1 cellular context compared by ENCODE assay signal in the genomic region with DNA sequence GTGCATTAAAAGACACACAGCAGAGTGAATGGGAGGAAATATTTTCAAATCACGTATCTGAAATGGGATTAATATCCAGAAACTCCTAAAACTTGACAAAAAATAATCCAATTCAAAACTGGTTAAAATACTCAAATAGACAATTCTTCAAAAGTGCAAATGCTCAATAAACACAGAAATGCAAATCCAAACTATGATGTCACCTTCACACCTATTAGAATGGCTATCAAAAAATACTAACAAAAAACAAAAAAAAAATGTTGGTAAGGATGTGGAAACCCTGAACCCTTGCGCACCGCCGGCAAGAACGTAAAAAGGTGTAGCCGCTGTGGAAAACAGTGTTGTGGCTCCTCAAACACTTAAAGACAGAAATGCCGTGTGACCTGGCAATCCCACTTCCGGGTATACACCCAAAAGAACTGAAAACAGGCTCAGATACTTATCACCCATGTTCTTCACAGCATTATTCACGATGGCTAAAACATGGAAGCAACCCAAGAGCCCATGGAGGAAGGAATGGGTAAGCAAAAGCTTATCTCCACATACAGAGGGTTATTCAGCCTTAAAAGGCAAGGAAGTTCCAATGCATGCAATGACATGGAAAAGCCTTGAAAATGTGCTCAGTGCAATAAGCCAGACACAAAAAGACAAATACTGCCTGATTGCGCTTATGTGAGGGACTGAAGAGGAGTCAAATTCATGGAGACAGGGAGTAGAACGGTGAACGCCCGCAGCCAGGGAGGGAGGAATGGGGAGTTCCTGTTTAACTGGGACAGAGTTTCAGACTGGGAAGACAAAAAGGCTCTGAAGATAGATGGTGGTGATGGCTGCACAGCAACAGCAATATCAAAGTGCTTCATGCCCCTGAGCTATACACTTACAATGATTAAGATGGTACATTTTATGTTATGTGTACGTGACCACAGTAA.
TF ChIP-seq lines count a peak whose summit lies in the region.

No MANE protein-coding gene starts in this region.

TF ChIP-seq in K562, 482 proteins besides CTCF, POLR2A, EP300 and RAD21 (continued from another document and continues in another):
- TF ChIP-seq, protein P1, sequence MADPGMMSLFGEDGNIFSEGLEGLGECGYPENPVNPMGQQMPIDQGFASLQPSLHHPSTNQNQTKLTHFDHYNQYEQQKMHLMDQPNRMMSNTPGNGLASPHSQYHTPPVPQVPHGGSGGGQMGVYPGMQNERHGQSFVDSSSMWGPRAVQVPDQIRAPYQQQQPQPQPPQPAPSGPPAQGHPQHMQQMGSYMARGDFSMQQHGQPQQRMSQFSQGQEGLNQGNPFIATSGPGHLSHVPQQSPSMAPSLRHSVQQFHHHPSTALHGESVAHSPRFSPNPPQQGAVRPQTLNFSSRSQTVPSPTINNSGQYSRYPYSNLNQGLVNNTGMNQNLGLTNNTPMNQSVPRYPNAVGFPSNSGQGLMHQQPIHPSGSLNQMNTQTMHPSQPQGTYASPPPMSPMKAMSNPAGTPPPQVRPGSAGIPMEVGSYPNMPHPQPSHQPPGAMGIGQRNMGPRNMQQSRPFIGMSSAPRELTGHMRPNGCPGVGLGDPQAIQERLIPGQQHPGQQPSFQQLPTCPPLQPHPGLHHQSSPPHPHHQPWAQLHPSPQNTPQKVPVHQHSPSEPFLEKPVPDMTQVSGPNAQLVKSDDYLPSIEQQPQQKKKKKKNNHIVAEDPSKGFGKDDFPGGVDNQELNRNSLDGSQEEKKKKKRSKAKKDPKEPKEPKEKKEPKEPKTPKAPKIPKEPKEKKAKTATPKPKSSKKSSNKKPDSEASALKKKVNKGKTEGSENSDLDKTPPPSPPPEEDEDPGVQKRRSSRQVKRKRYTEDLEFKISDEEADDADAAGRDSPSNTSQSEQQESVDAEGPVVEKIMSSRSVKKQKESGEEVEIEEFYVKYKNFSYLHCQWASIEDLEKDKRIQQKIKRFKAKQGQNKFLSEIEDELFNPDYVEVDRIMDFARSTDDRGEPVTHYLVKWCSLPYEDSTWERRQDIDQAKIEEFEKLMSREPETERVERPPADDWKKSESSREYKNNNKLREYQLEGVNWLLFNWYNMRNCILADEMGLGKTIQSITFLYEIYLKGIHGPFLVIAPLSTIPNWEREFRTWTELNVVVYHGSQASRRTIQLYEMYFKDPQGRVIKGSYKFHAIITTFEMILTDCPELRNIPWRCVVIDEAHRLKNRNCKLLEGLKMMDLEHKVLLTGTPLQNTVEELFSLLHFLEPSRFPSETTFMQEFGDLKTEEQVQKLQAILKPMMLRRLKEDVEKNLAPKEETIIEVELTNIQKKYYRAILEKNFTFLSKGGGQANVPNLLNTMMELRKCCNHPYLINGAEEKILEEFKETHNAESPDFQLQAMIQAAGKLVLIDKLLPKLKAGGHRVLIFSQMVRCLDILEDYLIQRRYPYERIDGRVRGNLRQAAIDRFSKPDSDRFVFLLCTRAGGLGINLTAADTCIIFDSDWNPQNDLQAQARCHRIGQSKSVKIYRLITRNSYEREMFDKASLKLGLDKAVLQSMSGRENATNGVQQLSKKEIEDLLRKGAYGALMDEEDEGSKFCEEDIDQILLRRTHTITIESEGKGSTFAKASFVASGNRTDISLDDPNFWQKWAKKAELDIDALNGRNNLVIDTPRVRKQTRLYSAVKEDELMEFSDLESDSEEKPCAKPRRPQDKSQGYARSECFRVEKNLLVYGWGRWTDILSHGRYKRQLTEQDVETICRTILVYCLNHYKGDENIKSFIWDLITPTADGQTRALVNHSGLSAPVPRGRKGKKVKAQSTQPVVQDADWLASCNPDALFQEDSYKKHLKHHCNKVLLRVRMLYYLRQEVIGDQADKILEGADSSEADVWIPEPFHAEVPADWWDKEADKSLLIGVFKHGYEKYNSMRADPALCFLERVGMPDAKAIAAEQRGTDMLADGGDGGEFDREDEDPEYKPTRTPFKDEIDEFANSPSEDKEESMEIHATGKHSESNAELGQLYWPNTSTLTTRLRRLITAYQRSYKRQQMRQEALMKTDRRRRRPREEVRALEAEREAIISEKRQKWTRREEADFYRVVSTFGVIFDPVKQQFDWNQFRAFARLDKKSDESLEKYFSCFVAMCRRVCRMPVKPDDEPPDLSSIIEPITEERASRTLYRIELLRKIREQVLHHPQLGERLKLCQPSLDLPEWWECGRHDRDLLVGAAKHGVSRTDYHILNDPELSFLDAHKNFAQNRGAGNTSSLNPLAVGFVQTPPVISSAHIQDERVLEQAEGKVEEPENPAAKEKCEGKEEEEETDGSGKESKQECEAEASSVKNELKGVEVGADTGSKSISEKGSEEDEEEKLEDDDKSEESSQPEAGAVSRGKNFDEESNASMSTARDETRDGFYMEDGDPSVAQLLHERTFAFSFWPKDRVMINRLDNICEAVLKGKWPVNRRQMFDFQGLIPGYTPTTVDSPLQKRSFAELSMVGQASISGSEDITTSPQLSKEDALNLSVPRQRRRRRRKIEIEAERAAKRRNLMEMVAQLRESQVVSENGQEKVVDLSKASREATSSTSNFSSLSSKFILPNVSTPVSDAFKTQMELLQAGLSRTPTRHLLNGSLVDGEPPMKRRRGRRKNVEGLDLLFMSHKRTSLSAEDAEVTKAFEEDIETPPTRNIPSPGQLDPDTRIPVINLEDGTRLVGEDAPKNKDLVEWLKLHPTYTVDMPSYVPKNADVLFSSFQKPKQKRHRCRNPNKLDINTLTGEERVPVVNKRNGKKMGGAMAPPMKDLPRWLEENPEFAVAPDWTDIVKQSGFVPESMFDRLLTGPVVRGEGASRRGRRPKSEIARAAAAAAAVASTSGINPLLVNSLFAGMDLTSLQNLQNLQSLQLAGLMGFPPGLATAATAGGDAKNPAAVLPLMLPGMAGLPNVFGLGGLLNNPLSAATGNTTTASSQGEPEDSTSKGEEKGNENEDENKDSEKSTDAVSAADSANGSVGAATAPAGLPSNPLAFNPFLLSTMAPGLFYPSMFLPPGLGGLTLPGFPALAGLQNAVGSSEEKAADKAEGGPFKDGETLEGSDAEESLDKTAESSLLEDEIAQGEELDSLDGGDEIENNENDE (IDR thresholded peaks at IDR 0.05; ENCODE audit: low read depth, low read length): no peak
- 0 out of 2 replicates have a peak, but pooled peaks have one; percentile 11 for TF ChIP-seq SMARCA5 (IDR thresholded peaks at IDR 0.05)
- TF ChIP-seq, protein P2, sequence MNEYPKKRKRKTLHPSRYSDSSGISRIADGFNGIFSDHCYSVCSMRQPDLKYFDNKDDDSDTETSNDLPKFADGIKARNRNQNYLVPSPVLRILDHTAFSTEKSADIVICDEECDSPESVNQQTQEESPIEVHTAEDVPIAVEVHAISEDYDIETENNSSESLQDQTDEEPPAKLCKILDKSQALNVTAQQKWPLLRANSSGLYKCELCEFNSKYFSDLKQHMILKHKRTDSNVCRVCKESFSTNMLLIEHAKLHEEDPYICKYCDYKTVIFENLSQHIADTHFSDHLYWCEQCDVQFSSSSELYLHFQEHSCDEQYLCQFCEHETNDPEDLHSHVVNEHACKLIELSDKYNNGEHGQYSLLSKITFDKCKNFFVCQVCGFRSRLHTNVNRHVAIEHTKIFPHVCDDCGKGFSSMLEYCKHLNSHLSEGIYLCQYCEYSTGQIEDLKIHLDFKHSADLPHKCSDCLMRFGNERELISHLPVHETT (CRISPR knock-in tag; conservative IDR thresholded peaks at IDR 0.05 in 1 of 2, IDR thresholded peaks at IDR 0.05 in 1 of 2): peak in 1 of 2 experiments; percentile 72; a peak in 1 of 4 replicates
- no peak for TF ChIP-seq SRSF7 (optimal IDR thresholded peaks at IDR 0.05; ENCODE audit: low read depth, low read length)
- no peak for TF ChIP-seq PURB (CRISPR knock-in tag; IDR thresholded peaks at IDR 0.05; ENCODE audit: low read depth)
- TF ChIP-seq, protein P3, sequence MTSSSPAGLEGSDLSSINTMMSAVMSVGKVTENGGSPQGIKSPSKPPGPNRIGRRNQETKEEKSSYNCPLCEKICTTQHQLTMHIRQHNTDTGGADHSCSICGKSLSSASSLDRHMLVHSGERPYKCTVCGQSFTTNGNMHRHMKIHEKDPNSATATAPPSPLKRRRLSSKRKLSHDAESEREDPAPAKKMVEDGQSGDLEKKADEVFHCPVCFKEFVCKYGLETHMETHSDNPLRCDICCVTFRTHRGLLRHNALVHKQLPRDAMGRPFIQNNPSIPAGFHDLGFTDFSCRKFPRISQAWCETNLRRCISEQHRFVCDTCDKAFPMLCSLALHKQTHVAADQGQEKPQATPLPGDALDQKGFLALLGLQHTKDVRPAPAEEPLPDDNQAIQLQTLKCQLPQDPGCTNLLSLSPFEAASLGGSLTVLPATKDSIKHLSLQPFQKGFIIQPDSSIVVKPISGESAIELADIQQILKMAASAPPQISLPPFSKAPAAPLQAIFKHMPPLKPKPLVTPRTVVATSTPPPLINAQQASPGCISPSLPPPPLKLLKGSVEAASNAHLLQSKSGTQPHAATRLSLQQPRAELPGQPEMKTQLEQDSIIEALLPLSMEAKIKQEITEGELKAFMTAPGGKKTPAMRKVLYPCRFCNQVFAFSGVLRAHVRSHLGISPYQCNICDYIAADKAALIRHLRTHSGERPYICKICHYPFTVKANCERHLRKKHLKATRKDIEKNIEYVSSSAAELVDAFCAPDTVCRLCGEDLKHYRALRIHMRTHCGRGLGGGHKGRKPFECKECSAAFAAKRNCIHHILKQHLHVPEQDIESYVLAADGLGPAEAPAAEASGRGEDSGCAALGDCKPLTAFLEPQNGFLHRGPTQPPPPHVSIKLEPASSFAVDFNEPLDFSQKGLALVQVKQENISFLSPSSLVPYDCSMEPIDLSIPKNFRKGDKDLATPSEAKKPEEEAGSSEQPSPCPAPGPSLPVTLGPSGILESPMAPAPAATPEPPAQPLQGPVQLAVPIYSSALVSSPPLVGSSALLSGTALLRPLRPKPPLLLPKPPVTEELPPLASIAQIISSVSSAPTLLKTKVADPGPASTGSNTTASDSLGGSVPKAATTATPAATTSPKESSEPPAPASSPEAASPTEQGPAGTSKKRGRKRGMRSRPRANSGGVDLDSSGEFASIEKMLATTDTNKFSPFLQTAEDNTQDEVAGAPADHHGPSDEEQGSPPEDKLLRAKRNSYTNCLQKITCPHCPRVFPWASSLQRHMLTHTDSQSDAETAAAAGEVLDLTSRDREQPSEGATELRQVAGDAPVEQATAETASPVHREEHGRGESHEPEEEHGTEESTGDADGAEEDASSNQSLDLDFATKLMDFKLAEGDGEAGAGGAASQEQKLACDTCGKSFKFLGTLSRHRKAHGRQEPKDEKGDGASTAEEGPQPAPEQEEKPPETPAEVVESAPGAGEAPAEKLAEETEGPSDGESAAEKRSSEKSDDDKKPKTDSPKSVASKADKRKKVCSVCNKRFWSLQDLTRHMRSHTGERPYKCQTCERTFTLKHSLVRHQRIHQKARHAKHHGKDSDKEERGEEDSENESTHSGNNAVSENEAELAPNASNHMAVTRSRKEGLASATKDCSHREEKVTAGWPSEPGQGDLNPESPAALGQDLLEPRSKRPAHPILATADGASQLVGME (CRISPR knock-in tag; IDR thresholded peaks at IDR 0.05): no peak
- no peak for TF ChIP-seq ZBTB17 (CRISPR knock-in tag; IDR thresholded peaks at IDR 0.05)
- TF ChIP-seq NONO (IDR thresholded peaks at IDR 0.05; ENCODE audit: low read depth in 2 of 2, low read length in 1 of 2): no peak
- no peak for TF ChIP-seq CHD1 (IDR thresholded peaks at IDR 0.05; ENCODE audit: low read length)
- TF ChIP-seq MCM3 (IDR thresholded peaks at IDR 0.05): no peak
- 0 out of 2 replicates have a peak, but pooled peaks have one; percentile 42 for TF ChIP-seq CREM (IDR thresholded peaks at IDR 0.05; ENCODE audit: low read depth)
- no peak for TF ChIP-seq ARID2 (IDR thresholded peaks at IDR 0.05)
- no peak for TF ChIP-seq SIRT6 (IDR thresholded peaks at IDR 0.05; ENCODE audit: low read depth, low read length)
- no peak for TF ChIP-seq PCBP2 (IDR thresholded peaks at IDR 0.05; ENCODE audit: low read depth, low read length, poor library complexity, severe bottlenecking)
- TF ChIP-seq, protein P4, sequence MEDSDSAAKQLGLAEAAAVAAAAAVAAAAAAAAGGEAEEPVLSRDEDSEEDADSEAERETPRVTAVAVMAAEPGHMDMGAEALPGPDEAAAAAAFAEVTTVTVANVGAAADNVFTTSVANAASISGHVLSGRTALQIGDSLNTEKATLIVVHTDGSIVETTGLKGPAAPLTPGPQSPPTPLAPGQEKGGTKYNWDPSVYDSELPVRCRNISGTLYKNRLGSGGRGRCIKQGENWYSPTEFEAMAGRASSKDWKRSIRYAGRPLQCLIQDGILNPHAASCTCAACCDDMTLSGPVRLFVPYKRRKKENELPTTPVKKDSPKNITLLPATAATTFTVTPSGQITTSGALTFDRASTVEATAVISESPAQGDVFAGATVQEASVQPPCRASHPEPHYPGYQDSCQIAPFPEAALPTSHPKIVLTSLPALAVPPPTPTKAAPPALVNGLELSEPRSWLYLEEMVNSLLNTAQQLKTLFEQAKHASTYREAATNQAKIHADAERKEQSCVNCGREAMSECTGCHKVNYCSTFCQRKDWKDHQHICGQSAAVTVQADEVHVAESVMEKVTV (CRISPR knock-in tag; IDR thresholded peaks at IDR 0.05): no peak
- TF ChIP-seq, protein P5, sequence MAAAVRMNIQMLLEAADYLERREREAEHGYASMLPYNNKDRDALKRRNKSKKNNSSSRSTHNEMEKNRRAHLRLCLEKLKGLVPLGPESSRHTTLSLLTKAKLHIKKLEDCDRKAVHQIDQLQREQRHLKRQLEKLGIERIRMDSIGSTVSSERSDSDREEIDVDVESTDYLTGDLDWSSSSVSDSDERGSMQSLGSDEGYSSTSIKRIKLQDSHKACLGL (CRISPR knock-in tag; IDR thresholded peaks at IDR 0.05; ENCODE audit: borderline replicate concordance, poor library complexity, severe bottlenecking): no peak
- TF ChIP-seq, protein P6, sequence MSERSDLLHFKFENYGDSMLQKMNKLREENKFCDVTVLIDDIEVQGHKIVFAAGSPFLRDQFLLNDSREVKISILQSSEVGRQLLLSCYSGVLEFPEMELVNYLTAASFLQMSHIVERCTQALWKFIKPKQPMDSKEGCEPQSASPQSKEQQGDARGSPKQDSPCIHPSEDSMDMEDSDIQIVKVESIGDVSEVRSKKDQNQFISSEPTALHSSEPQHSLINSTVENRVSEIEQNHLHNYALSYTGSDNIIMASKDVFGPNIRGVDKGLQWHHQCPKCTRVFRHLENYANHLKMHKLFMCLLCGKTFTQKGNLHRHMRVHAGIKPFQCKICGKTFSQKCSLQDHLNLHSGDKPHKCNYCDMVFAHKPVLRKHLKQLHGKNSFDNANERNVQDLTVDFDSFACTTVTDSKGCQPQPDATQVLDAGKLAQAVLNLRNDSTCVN (CRISPR knock-in tag; IDR thresholded peaks at IDR 0.05): no peak
- no peak for TF ChIP-seq HCFC1 (IDR thresholded peaks at IDR 0.05; ENCODE audit: low read depth, low read length)
- TF ChIP-seq ZNF444 (CRISPR knock-in tag; IDR thresholded peaks at IDR 0.05): no peak
- TF ChIP-seq SRSF9 (IDR thresholded peaks at IDR 0.05; ENCODE audit: borderline replicate concordance, low read depth, low read length): no peak
- TF ChIP-seq FOXA3 (CRISPR knock-in tag; conservative IDR thresholded peaks at IDR 0.05 in 1 of 2, IDR thresholded peaks at IDR 0.05 in 1 of 2): no peak
- no peak for TF ChIP-seq POLR2H (tag; IDR thresholded peaks at IDR 0.05; ENCODE audit: low read depth)
- TF ChIP-seq FUS (optimal IDR thresholded peaks at IDR 0.05; ENCODE audit: low read depth, low read length): no peak
- no peak for TF ChIP-seq ZNF717 (CRISPR knock-in tag; IDR thresholded peaks at IDR 0.05)
- TF ChIP-seq RUNX1 (IDR thresholded peaks at IDR 0.05; ENCODE audit: low read depth): no peak
- TF ChIP-seq ELF4 (CRISPR knock-in tag; IDR thresholded peaks at IDR 0.05): peak; percentile 89
- no peak for TF ChIP-seq DMBX1 (CRISPR knock-in tag; IDR thresholded peaks at IDR 0.05; ENCODE audit: borderline replicate concordance)
